ENCODE assay signal across 8 cellular contexts in genomic region chr5:37005946-37006540, GRCh38.
DNase-seq lines count a peak whose midpoint lies in the region; ATAC-seq and TF ChIP-seq lines count a peak whose summit lies in the region.

No MANE protein-coding gene starts in this region.

- BruUV-seq in Calu3 (replicated peaks; lab: Mats Ljungman, UMichigan), result no TSS peak

- peak overlapping the region; percentile 55 for H3K4me2 ChIP-seq in SK-N-SH

- peaks cover 26% of the 10 kb centered on the region for H3F3A ChIP-seq in SK-N-SH (replicated peaks; ENCODE audit: insufficient read depth)

- no peak for ATAC-seq in thoracic aorta (ENCODE audit: insufficient number of reproducible peaks, low FRiP score, low read depth)
- ATAC-seq in GM21576 (IDR thresholded peaks at IDR 0.05; ENCODE audit: unreplicated experiment), result no peak

- H3K9ac ChIP-seq in SK-N-SH, result peak overlapping the region; percentile 28; the same call in 1 of the 2 replicates

- no peaks in the 10 kb centered on the region for H3K27me3 Mint-ChIP-seq in Calu3 (ENCODE audit: unreplicated experiment)

- TF ChIP-seq CTCF in Calu3 (IDR thresholded peaks at IDR 0.05; ENCODE audit: unreplicated experiment) (peak; percentile 34), HEK293 (tag by site-specific recombination; IDR thresholded peaks at IDR 0.05) (peak; percentile 48; the same call in 1 of the 2 replicates), SK-N-SH (IDR thresholded peaks at IDR 0.05) (peak; percentile 82), thoracic aorta (IDR thresholded peaks at IDR 0.05) (peak; percentile 49)

- H2AFZ ChIP-seq in SK-N-SH (ENCODE audit: low read depth), result no peak overlapping the region

- no peak for TF ChIP-seq EP300 in SK-N-SH (IDR thresholded peaks at IDR 0.05; ENCODE audit: borderline replicate concordance in 1 of 2, low read depth in 1 of 2, low read length in 1 of 2)

- DNase-seq in Calu3 (no peak), SK-N-SH (peak; percentile 28), foreskin melanocyte (peak; percentile 15), thoracic aorta (ENCODE audit: low spot score) (no peak), T-helper 9 cell (no peak)
- no peak for DNase-seq in NK-92 treated with Interleukin-12 subunit alpha and Interleukin-12 subunit beta, amount 100 ng/mL, for 24 hours (lab: John Stamatoyannopoulos, UW)

- peaks cover 40 to 57% of the 10 kb centered on the region in 2 experiments for H3K36me3 ChIP-seq in HEK293 (ENCODE audit: control insufficient read depth in 2 of 2, insufficient read depth in 1 of 2, low read length in 2 of 2)
- peaks cover 75 to 76% of the 10 kb centered on the region in 2 experiments for H3K36me3 ChIP-seq in SK-N-SH (replicated peaks in 1 of 2; ENCODE audit: control insufficient read depth in 1 of 2, insufficient read depth in 2 of 2, low read length in 1 of 2)
- H3K36me3 ChIP-seq in thoracic aorta, result peaks cover 13% of the 10 kb centered on the region

- H3K27me3 ChIP-seq in SK-N-SH (ENCODE audit: insufficient read depth) (no peaks in the 10 kb centered on the region), thoracic aorta (replicated peaks; ENCODE audit: insufficient read depth) (no peaks in the 10 kb centered on the region)

- H3K9me3 Mint-ChIP-seq in Calu3 (ENCODE audit: low read depth, unreplicated experiment), result no peaks in the 10 kb centered on the region

- WGBS in SK-N-SH (ENCODE audit: low lambda C conversion rate), result 54% methylated on average over 5 of the region's 5 CpGs

- intact Hi-C loops in Calu3 (cut with micrococcal nuclease; ENCODE audit: unreplicated experiment), result loop anchor here (2.0 to 5.0 kb wide), 2 partner anchors 129 to 267 kb away; partner anchors contain the start of gene NIPBL

- no peaks in the 10 kb centered on the region for H3K4me1 Mint-ChIP-seq in Calu3 (ENCODE audit: low read depth, unreplicated experiment)

- H3K27ac Mint-ChIP-seq in Calu3 (ENCODE audit: unreplicated experiment), result no peak overlapping the region

- H4K20me1 ChIP-seq in SK-N-SH (ENCODE audit: insufficient read depth), result no peaks in the 10 kb centered on the region

- H3K36me3 Mint-ChIP-seq in Calu3 (ENCODE audit: insufficient read depth, unreplicated experiment), result peaks cover 17% of the 10 kb centered on the region

- H3K79me2 ChIP-seq in SK-N-SH (ENCODE audit: insufficient read depth), result no peaks in the 10 kb centered on the region

- CTCF ChIA-PET in Calu3 (lab: Charles Lee), result interaction anchor here (0.6 to 1.5 kb wide), 5 partner anchors 85 to 276 kb away, joined by 3 to 9 read pairs (median 6); no protein-coding TSS in a partner anchor
- CTCF ChIA-PET in HEK293 (lab: Yijun Ruan, JAX), result interaction anchor here (0.6 to 5.9 kb wide), 34 partner anchors 9 to 1329 kb away, joined by 3 to 48 read pairs (median 4); partner anchors contain the start of gene NIPBL
- CTCF ChIA-PET in SK-N-SH (lab: Yijun Ruan, JAX), result interaction anchor here (0.6 to 5.7 kb wide), 36 partner anchors 8 to 927 kb away, joined by 3 to 50 read pairs (median 4); no protein-coding TSS in a partner anchor

- H3K9me3 ChIP-seq in HEK293 (ENCODE audit: control insufficient read depth, insufficient read depth, low read depth, low read length) (no peaks in the 10 kb centered on the region), SK-N-SH (no peaks in the 10 kb centered on the region), thoracic aorta (no peaks in the 10 kb centered on the region)

- H3K4me3 ChIP-seq in HEK293 (ENCODE audit: low read depth, low read length), result no peak overlapping the region
- no peak overlapping the region; a peak in 1 of 4 replicates for H3K4me3 ChIP-seq in SK-N-SH (ENCODE audit: low read depth in 2 of 2, low read length in 1 of 2)
- H3K4me3 ChIP-seq in thoracic aorta, result no peak overlapping the region

- no peak overlapping the region for H3K4me3 Mint-ChIP-seq in Calu3 (ENCODE audit: low read depth, unreplicated experiment)

- H3K4me1 ChIP-seq in HEK293 (ENCODE audit: control insufficient read depth, insufficient read depth, low read length), result peaks cover 11% of the 10 kb centered on the region; the same call in 1 of the 2 replicates
- H3K4me1 ChIP-seq in SK-N-SH (ENCODE audit: control insufficient read depth in 1 of 2, insufficient read depth in 2 of 2, low read depth in 1 of 2, low read length in 1 of 2), result no peaks in the 10 kb centered on the region; a peak in 1 of 4 replicates
- H3K4me1 ChIP-seq in thoracic aorta (ENCODE audit: control insufficient read depth in 1 of 2, low read depth in 2 of 2), result no peaks in the 10 kb centered on the region

- POLR2A ChIA-PET in HEK293 (lab: Yijun Ruan, JAX) (no interaction called here), SK-N-SH (lab: Yijun Ruan, JAX) (interaction anchor here (1.7 kb wide), 1 partner anchor 130 kb away, joined by 4 read pairs; no protein-coding TSS in a partner anchor)

- no peaks in the 10 kb centered on the region for H3K9me2 ChIP-seq in SK-N-SH

- TF ChIP-seq RAD21 in SK-N-SH (IDR thresholded peaks at IDR 0.05; ENCODE audit: low read length), result peak; percentile 59

- H3K27ac ChIP-seq in HEK293 (ENCODE audit: extremely low read depth, low read depth, low read length) (no peak overlapping the region), SK-N-SH (ENCODE audit: low read depth in 2 of 2, low read length in 1 of 2) (peak overlapping the region in 1 of 2 experiments; percentile 73; a peak in 2 of 4 replicates), thoracic aorta (no peak overlapping the region)

TF ChIP-seq in HEK293, 187 proteins besides CTCF, POLR2A, EP300 and RAD21:
- no peak for TF ChIP-seq ZFP3 (tag by site-specific recombination; IDR thresholded peaks at IDR 0.05; ENCODE audit: low read depth)
- peak; percentile 82 for TF ChIP-seq ZNF654 (tag by site-specific recombination; IDR thresholded peaks at IDR 0.05; ENCODE audit: low read depth)
- TF ChIP-seq SP2 (tag by site-specific recombination; IDR thresholded peaks at IDR 0.05), result no peak
- TF ChIP-seq ZNF596 (tag by site-specific recombination; IDR thresholded peaks at IDR 0.05), result no peak
- no peak for TF ChIP-seq HOXA7 (CRISPR knock-in tag; IDR thresholded peaks at IDR 0.05; ENCODE audit: borderline replicate concordance)
- TF ChIP-seq SP7 (tag by site-specific recombination; IDR thresholded peaks at IDR 0.05), result 0 out of 2 replicates have a peak, but pooled peaks have one; percentile 20
- no peak for TF ChIP-seq ZNF214 (tag by site-specific recombination; IDR thresholded peaks at IDR 0.05; ENCODE audit: borderline replicate concordance)
- TF ChIP-seq ZNF473 (tag by site-specific recombination; IDR thresholded peaks at IDR 0.05), result no peak

TF ChIP-seq in SK-N-SH, 30 proteins besides CTCF, POLR2A, EP300 and RAD21:
- TF ChIP-seq GABPA (IDR thresholded peaks at IDR 0.05; ENCODE audit: low read depth) (no peak), PBX3 (IDR thresholded peaks at IDR 0.05) (no peak), CHD2 (IDR thresholded peaks at IDR 0.05; ENCODE audit: low read length, partially characterized antibody) (no peak), SMC3 (IDR thresholded peaks at IDR 0.05; ENCODE audit: low read depth, low read length) (peak; percentile 32), RXRA (IDR thresholded peaks at IDR 0.05; ENCODE audit: borderline replicate concordance, low read depth) (no peak)

Comparison
In these comparisons a context has a peak if more than half of its experiments do, and no peak if none do; other contexts are left out.
1. DNase-seq: peak in SK-N-SH (single experiment) and foreskin melanocyte (single experiment); none in Calu3 (single experiment), thoracic aorta (single experiment), NK-92 treated with Interleukin-12 subunit alpha and Interleukin-12 subunit beta, amount 100 ng/mL, for 24 hours (single experiment) and T-helper 9 cell (single experiment).
2. Peak in every context shown above with its lines, with median percentiles within 50 percentile points of each other: CTCF ChIP-seq.